In the genomic region with DNA sequence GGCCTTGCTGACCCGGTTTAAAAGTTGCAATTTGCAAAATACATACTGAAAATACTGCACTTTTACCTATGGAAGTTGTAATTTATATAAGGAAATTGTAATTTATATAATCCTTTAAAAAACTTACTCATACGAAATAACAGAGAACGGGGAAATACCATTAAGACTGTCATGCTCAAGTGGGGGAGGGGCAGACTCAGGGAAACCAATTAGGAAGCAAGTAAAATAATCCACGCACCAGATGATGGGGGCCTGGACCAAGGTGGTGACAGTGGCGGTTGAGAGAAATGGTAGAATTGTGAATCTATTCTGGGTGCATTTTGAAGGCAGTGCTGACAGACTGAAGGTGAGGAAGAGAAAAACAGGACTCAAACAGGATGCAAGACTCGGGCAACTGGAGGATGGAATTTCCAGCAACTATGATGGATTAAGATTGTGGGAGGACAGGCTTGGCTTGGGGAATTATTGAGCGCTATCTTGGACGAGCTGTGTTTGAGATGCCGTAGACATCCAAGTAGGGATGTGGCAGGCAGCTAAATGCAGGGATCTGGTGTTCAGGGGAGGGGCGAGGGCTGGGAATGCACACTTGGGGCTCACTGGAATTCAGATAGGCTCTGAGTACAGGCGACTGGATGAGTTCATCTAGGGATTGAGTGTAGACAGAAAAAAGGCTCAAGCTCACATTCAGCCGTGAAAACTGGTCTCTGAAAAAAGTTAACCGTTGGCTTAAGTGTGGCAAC, we compare ENCODE assay signal across 8 cellular contexts. TPM values are rescaled to one million over a fixed set of nuclear protein-coding genes. Genes with fewer than 3 reads are reported as not detected.
DNase-seq lines count a peak whose midpoint lies in the region; ATAC-seq and TF ChIP-seq lines count a peak whose summit lies in the region.

No MANE protein-coding gene starts in this region.

- DNase-seq in HCEC 1CT, result peak; percentile 14
- DNase-seq in activated T-helper 2 cell treated with anti-CD3 and anti-CD28 coated beads, Interferon-gamma antibody, Interleukin-2, Interleukin-4, amounts not matched to agents 10 μg/mL and 5 μg/mL and 100 μg/mL, durations not matched to agents 14 hours and 24 hours and 36 hours (ENCODE audit: low spot score), result no peak
- no peak for DNase-seq in right atrium auricular region (ENCODE audit: low spot score)
- DNase-seq in sciatic nerve (ENCODE audit: low spot score), result no peak
- no peak for DNase-seq in COLO829 (ENCODE audit: low spot score)
- DNase-seq in stimulated activated CD4-positive, alpha-beta T cell treated with anti-CD3 and anti-CD28 coated beads, Interleukin-4, amount 100 ng/mL, for 24 hours, result no peak

- peak overlapping the region; percentile 89 for H3K4me3 Mint-ChIP-seq in activated T-helper 2 cell treated with anti-CD3 and anti-CD28 coated beads, Interferon-gamma antibody, Interleukin-2, Interleukin-4, amounts not matched to agents 10 μg/mL and 5 μg/mL and 100 μg/mL, durations not matched to agents 14 hours and 24 hours and 36 hours (ENCODE audit: low read depth)

- H3K36me3 Mint-ChIP-seq in activated T-helper 2 cell treated with anti-CD3 and anti-CD28 coated beads, Interferon-gamma antibody, Interleukin-2, Interleukin-4, amounts not matched to agents 10 μg/mL and 5 μg/mL and 100 μg/mL, durations not matched to agents 14 hours and 24 hours and 36 hours (ENCODE audit: low read depth), result no peaks in the 10 kb centered on the region

- TF ChIP-seq CTCF in right atrium auricular region (IDR thresholded peaks at IDR 0.05), result no peak

- peak overlapping the region; percentile 96 for H2AFZ ChIP-seq in ACC112 (ENCODE audit: low read length, unreplicated experiment)

- H3K36me3 ChIP-seq in ACC112 (ENCODE audit: insufficient read depth, low read length) (no peaks in the 10 kb centered on the region), right atrium auricular region (no peaks in the 10 kb centered on the region)

- no peaks in the 10 kb centered on the region for H3K9me3 Mint-ChIP-seq in activated T-helper 2 cell treated with anti-CD3 and anti-CD28 coated beads, Interferon-gamma antibody, Interleukin-2, Interleukin-4, amounts not matched to agents 10 μg/mL and 5 μg/mL and 100 μg/mL, durations not matched to agents 14 hours and 24 hours and 36 hours

- H3K4me1 ChIP-seq in ACC112 (ENCODE audit: control insufficient read depth, insufficient read depth, low read length, unreplicated experiment), result no peaks in the 10 kb centered on the region
- peaks cover 0 to 19% of the 10 kb centered on the region in 2 donors for H3K4me1 ChIP-seq in right atrium auricular region

- H3K27ac ChIP-seq in ACC112 (ENCODE audit: low read depth, low read length), result peak overlapping the region; percentile 68
- peak overlapping the region; percentile 90 to 93 for H3K27ac ChIP-seq in right atrium auricular region

- peaks cover 12% of the 10 kb centered on the region for H3K4me1 Mint-ChIP-seq in activated T-helper 2 cell treated with anti-CD3 and anti-CD28 coated beads, Interferon-gamma antibody, Interleukin-2, Interleukin-4, amounts not matched to agents 10 μg/mL and 5 μg/mL and 100 μg/mL, durations not matched to agents 14 hours and 24 hours and 36 hours (ENCODE audit: low read depth)

- ATAC-seq in sciatic nerve (peak; percentile 34), HG03342 (IDR thresholded peaks at IDR 0.05; ENCODE audit: unreplicated experiment) (no peak)

- no peaks in the 10 kb centered on the region for H3K79me2 ChIP-seq in ACC112 (ENCODE audit: control insufficient read depth, insufficient read depth, low read length, unreplicated experiment)

- peak overlapping the region; percentile 95 for H3K4me3 ChIP-seq in ACC112 (ENCODE audit: low read depth, low read length)
- H3K4me3 ChIP-seq in right atrium auricular region, result peak overlapping the region; percentile 64 to 75

- H3K27me3 ChIP-seq in ACC112 (ENCODE audit: insufficient read depth, low read length) (no peaks in the 10 kb centered on the region), right atrium auricular region (no peaks in the 10 kb centered on the region)

- intact Hi-C loops in activated T-helper 2 cell treated with anti-CD3 and anti-CD28 coated beads, Interferon-gamma antibody, Interleukin-2, Interleukin-4, amounts not matched to agents 10 μg/mL and 5 μg/mL and 100 μg/mL, durations not matched to agents 14 hours and 24 hours and 36 hours (cut with micrococcal nuclease), result loop anchor here (2.0 to 5.0 kb wide), 5 partner anchors 56 to 1882 kb away; partner anchors contain the start of genes HMGN1 and PSMG1
- intact Hi-C loops in sciatic nerve (cut with DNase I), result no loop called here

- peak overlapping the region; percentile 43 for H3K27ac Mint-ChIP-seq in activated T-helper 2 cell treated with anti-CD3 and anti-CD28 coated beads, Interferon-gamma antibody, Interleukin-2, Interleukin-4, amounts not matched to agents 10 μg/mL and 5 μg/mL and 100 μg/mL, durations not matched to agents 14 hours and 24 hours and 36 hours

- peaks cover 40% of the 10 kb centered on the region for H3K27me3 Mint-ChIP-seq in activated T-helper 2 cell treated with anti-CD3 and anti-CD28 coated beads, Interferon-gamma antibody, Interleukin-2, Interleukin-4, amounts not matched to agents 10 μg/mL and 5 μg/mL and 100 μg/mL, durations not matched to agents 14 hours and 24 hours and 36 hours (ENCODE audit: low read depth)

- no peaks in the 10 kb centered on the region for H3K9me3 ChIP-seq in right atrium auricular region

RNA-seq across cellular contexts. Expression of gene LCA5L, which starts 1.0 kb away (rescaled TPM):
- 0.32 TPM in 1 of 2 replicates, not detected in the other for total RNA-seq in activated T-helper 2 cell treated with anti-CD3 and anti-CD28 coated beads, Interferon-gamma antibody, Interleukin-2, Interleukin-4, amounts not matched to agents 10 μg/mL and 5 μg/mL and 100 μg/mL, durations not matched to agents 14 hours and 24 hours and 36 hours
- 1 to 10 TPM in 1 of 2 donors, under 1 TPM in 1; 0.26 to 1.5 TPM for total RNA-seq in right atrium auricular region
- 2.2 TPM for total RNA-seq in sciatic nerve

RNA-seq across cellular contexts. Expression of gene SH3BGR, which starts 7.2 kb away (rescaled TPM):
- 0.92 and 1.0 TPM in 2 replicates for total RNA-seq in activated T-helper 2 cell treated with anti-CD3 and anti-CD28 coated beads, Interferon-gamma antibody, Interleukin-2, Interleukin-4, amounts not matched to agents 10 μg/mL and 5 μg/mL and 100 μg/mL, durations not matched to agents 14 hours and 24 hours and 36 hours
- 10 to 100 TPM; 43.2 to 75.7 TPM for total RNA-seq in right atrium auricular region
- total RNA-seq in sciatic nerve, result 7.9 TPM
